In the genomic region with DNA sequence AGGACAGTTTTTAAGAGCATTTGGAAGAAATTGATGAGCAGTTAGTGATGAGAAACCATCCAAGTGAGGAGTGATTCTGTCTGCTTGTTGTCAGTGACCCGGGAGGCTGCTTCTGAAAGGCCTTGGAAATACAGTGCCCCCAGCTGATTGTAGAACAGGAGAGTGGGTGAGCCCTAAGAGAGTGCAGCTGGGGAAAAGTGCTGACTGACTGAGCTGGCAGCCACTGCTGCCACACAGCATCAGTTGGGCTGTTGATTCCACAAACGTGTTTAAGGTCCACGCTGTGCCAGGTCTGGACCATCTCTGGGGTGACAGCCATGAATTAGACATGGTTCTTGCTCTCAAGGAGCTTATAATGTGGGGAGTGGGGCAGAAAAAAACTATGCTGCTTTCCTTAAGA, we compare ENCODE assay signal across 1 cellular context.
TF ChIP-seq lines count a peak whose summit lies in the region.

No MANE protein-coding gene starts in this region.

TF ChIP-seq in WTC11, 78 proteins besides CTCF, POLR2A, EP300 and RAD21 (continued from another document):
- TF ChIP-seq ATF3 (CRISPR knock-in tag; conservative IDR thresholded peaks at IDR 0.05) (no peak), PRRX2 (CRISPR knock-in tag; IDR thresholded peaks at IDR 0.05) (no peak), FOXK1 (CRISPR knock-in tag; IDR thresholded peaks at IDR 0.05) (no peak), SMAD4 (CRISPR knock-in tag; IDR thresholded peaks at IDR 0.05) (no peak), MLX (CRISPR knock-in tag; IDR thresholded peaks at IDR 0.05) (no peak), AR (CRISPR knock-in tag; IDR thresholded peaks at IDR 0.05) (no peak), MYBL2 (CRISPR knock-in tag; IDR thresholded peaks at IDR 0.05) (no peak), ZNF532 (CRISPR knock-in tag; IDR thresholded peaks at IDR 0.05; ENCODE audit: borderline replicate concordance) (no peak)
TF ChIP-seq in WTC11: peak in this region for 0.
